Comparison of ENCODE assay signal across 21 cellular contexts in genomic region chr5:119048246-119048645, GRCh38. TPM values are rescaled to one million over a fixed set of nuclear protein-coding genes. Genes with fewer than 3 reads are reported as not detected.
DNase-seq lines count a peak whose midpoint lies in the region; ATAC-seq and TF ChIP-seq lines count a peak whose summit lies in the region.
"Had no signal": no experiment of that assay in that cellular context is flagged by ENCODE, and none has a peak within 500 bp of the region (broad histone marks: within the 10 kb centered on the region; RNA-seq: fewer than 3 reads in every experiment).

No MANE protein-coding gene starts in this region.

- H3K27ac ChIP-seq in OCI-LY7 (ENCODE audit: low read depth, low read length, poor library complexity, severe bottlenecking) (no peak overlapping the region), prostate gland (peak overlapping the region; percentile 59 to 70), thyroid gland (peak overlapping the region; percentile 13 to 65 (median 63))
- H3K27ac ChIP-seq: A549 had no signal

- no peaks in the 10 kb centered on the region for H3K9me2 ChIP-seq in OCI-LY7 (ENCODE audit: insufficient read depth, low read length)

- no TSS peak for BruUV-seq in OCI-LY7 (replicated peaks; lab: Mats Ljungman, UMichigan)

- WGBS in prostate gland, result 72% methylated on average over 2 of the region's 2 CpGs
- 67 to 81% methylated on average over 2 of the region's 2 CpGs for WGBS in thyroid gland, 2 donors

- TF ChIP-seq CTCF in OCI-LY7 (conservative IDR thresholded peaks at IDR 0.05; ENCODE audit: low read length) (no peak), prostate gland (IDR thresholded peaks at IDR 0.05) (no peak), thyroid gland (IDR thresholded peaks at IDR 0.05) (no peak)

- no peak overlapping the region for H3K4me3 ChIP-seq in OCI-LY7 (ENCODE audit: low read depth, low read length, poor library complexity, severe bottlenecking)
- H3K4me3 ChIP-seq in adipocyte (ENCODE audit: low read length), result no peak overlapping the region
- H3K4me3 ChIP-seq in prostate gland, result no peak overlapping the region
- H3K4me3 ChIP-seq in thyroid gland (replicated peaks in 1 of 3), result no peak overlapping the region
- H3K4me3 ChIP-seq: A549, HAP-1 had no signal

- H3K27ac Mint-ChIP-seq in effector memory CD8-positive, alpha-beta T cell, result no peak overlapping the region
- H3K27ac Mint-ChIP-seq in T-helper 2 cell treated with Interferon-gamma antibody and Interleukin-4, amounts not matched to agents 5 μg/mL and 100 μg/mL, for 36 hours, result no peak overlapping the region
- H3K27ac Mint-ChIP-seq: CD4-positive, alpha-beta memory T cell; HFFc6 had no signal

- no peaks in the 10 kb centered on the region for H3K27me3 Mint-ChIP-seq in effector memory CD8-positive, alpha-beta T cell
- H3K27me3 Mint-ChIP-seq in T-helper 2 cell treated with Interferon-gamma antibody and Interleukin-4, amounts not matched to agents 5 μg/mL and 100 μg/mL, for 36 hours (ENCODE audit: low read depth), result peaks cover 7% of the 10 kb centered on the region

- H3K79me2 ChIP-seq in OCI-LY7 (ENCODE audit: insufficient read depth, low read depth, low read length), result no peaks in the 10 kb centered on the region

- H3K36me3 Mint-ChIP-seq in effector memory CD8-positive, alpha-beta T cell (ENCODE audit: insufficient read depth), result no peaks in the 10 kb centered on the region
- H3K36me3 Mint-ChIP-seq in T-helper 2 cell treated with Interferon-gamma antibody and Interleukin-4, amounts not matched to agents 5 μg/mL and 100 μg/mL, for 36 hours (ENCODE audit: low read depth), result no peaks in the 10 kb centered on the region
- H3K36me3 Mint-ChIP-seq: CD4-positive, alpha-beta memory T cell had no signal

- H3K9me3 Mint-ChIP-seq in effector memory CD8-positive, alpha-beta T cell, result no peaks in the 10 kb centered on the region
- H3K9me3 Mint-ChIP-seq in T-helper 2 cell treated with Interferon-gamma antibody and Interleukin-4, amounts not matched to agents 5 μg/mL and 100 μg/mL, for 36 hours, result no peaks in the 10 kb centered on the region
- H3K9me3 Mint-ChIP-seq: CD4-positive, alpha-beta memory T cell; HFFc6 had no signal

- no peak overlapping the region for H3K4me3 Mint-ChIP-seq in effector memory CD8-positive, alpha-beta T cell
- no peak overlapping the region for H3K4me3 Mint-ChIP-seq in T-helper 2 cell treated with Interferon-gamma antibody and Interleukin-4, amounts not matched to agents 5 μg/mL and 100 μg/mL, for 36 hours
- H3K4me3 Mint-ChIP-seq: CD4-positive, alpha-beta memory T cell; HFFc6 had no signal

- H3K9ac ChIP-seq in adipocyte (ENCODE audit: low read length), result no peak overlapping the region

- no peaks in the 10 kb centered on the region for H3K27me3 ChIP-seq in adipocyte (replicated peaks; ENCODE audit: control insufficient read depth, insufficient read depth, low read length)
- H3K27me3 ChIP-seq in prostate gland (replicated peaks; ENCODE audit: insufficient read depth), result no peaks in the 10 kb centered on the region
- H3K27me3 ChIP-seq in thyroid gland, result no peaks in the 10 kb centered on the region

- ATAC-seq in effector memory CD8-positive, alpha-beta T cell (replicated peaks), result no peak
- ATAC-seq: A549 had no signal

- DNase-seq in OCI-LY7 (ENCODE audit: low spot score) (no peak), adipocyte (ENCODE audit: low read depth) (peak; percentile 7), prostate gland (ENCODE audit: low spot score) (peak; percentile 38), thyroid gland (no peak), inferior parietal cortex (ENCODE audit: extremely low spot score) (no peak)
- no peak for DNase-seq in effector memory CD8-positive, alpha-beta T cell
- no peak for DNase-seq in T-helper 2 cell treated with Interferon-gamma antibody and Interleukin-4, amounts not matched to agents 5 μg/mL and 100 μg/mL, for 36 hours (ENCODE audit: low spot score)
- DNase-seq: 8988T; ACHN; AML-193; C1 segment of cervical spinal cord; Calu3; CD4-positive, alpha-beta memory T cell; COR-L47; DMS53; DMS79 treated with DMSO at 0.1 percent for 48 hours; GF-D8; GOT3; HFFc6 had no signal

- CTCF ChIA-PET in OCI-LY7 (lab: Charles Lee; ENCODE audit: unreplicated experiment), result interaction anchor here (0.9 kb wide), 1 partner anchor 9 kb away, joined by 5 read pairs; no protein-coding TSS in a partner anchor

- POLR2A ChIA-PET in OCI-LY7 (lab: Charles Lee), result interaction anchor here (0.6 to 2.4 kb wide), 11 partner anchors 9 to 348 kb away, joined by 3 to 15 read pairs (median 6); partner anchors contain the start of gene DMXL1

- H2AFZ ChIP-seq in OCI-LY7 (ENCODE audit: low read length), result peak overlapping the region; percentile 24; the same call in 1 of the 2 replicates

- no peaks in the 10 kb centered on the region for H3K4me1 ChIP-seq in OCI-LY7 (ENCODE audit: insufficient read depth, low read length, poor library complexity, severe bottlenecking)
- H3K4me1 ChIP-seq in adipocyte (ENCODE audit: control insufficient read depth, insufficient read depth, low read length), result peaks cover 21% of the 10 kb centered on the region
- H3K4me1 ChIP-seq in prostate gland (replicated peaks), result no peaks in the 10 kb centered on the region
- peaks cover 16 to 28% of the 10 kb centered on the region in 2 donors for H3K4me1 ChIP-seq in thyroid gland

- no peaks in the 10 kb centered on the region for H4K20me1 ChIP-seq in OCI-LY7 (ENCODE audit: insufficient read depth, low read length)

- intact Hi-C loops in OCI-LY7 (cut with micrococcal nuclease; ENCODE audit: unreplicated experiment) (no loop called here), prostate gland (cut with DNase I) (no loop called here), thyroid gland (cut with DNase I) (no loop called here)

- TF ChIP-seq POLR2A in prostate gland (IDR thresholded peaks at IDR 0.05), result no peak
- no peak for TF ChIP-seq POLR2A in thyroid gland (IDR thresholded peaks at IDR 0.05)

- no peaks in the 10 kb centered on the region for H3K4me1 Mint-ChIP-seq in effector memory CD8-positive, alpha-beta T cell (ENCODE audit: low read depth in 2 of 2)
- H3K4me1 Mint-ChIP-seq in T-helper 2 cell treated with Interferon-gamma antibody and Interleukin-4, amounts not matched to agents 5 μg/mL and 100 μg/mL, for 36 hours (ENCODE audit: low read depth), result no peaks in the 10 kb centered on the region
- H3K4me1 Mint-ChIP-seq: CD4-positive, alpha-beta memory T cell had no signal

- H3K36me3 ChIP-seq in OCI-LY7 (ENCODE audit: insufficient read depth, low read length), result no peaks in the 10 kb centered on the region
- H3K36me3 ChIP-seq in adipocyte (ENCODE audit: control insufficient read depth, insufficient read depth, low read length, severe bottlenecking), result no peaks in the 10 kb centered on the region
- H3K36me3 ChIP-seq in prostate gland, result no peaks in the 10 kb centered on the region
- H3K36me3 ChIP-seq in thyroid gland, result no peaks in the 10 kb centered on the region
- H3K36me3 ChIP-seq: HAP-1 had no signal

- no peak overlapping the region for H3K4me2 ChIP-seq in OCI-LY7 (ENCODE audit: low read length)
- H3K4me2 ChIP-seq: A549 had no signal

- H3K9me3 ChIP-seq in OCI-LY7 (ENCODE audit: low read length) (no peaks in the 10 kb centered on the region), adipocyte (ENCODE audit: control insufficient read depth, low read length) (no peaks in the 10 kb centered on the region), prostate gland (no peaks in the 10 kb centered on the region), thyroid gland (no peaks in the 10 kb centered on the region)
- H3K9me3 ChIP-seq: A549, HAP-1 had no signal

RNA-seq across cellular contexts. Expression of gene DMXL1, which starts 22.6 kb away (rescaled TPM):
- total RNA-seq in OCI-LY7 (2014; rRNA removed; shearing (Covaris generic)), result 43.0 and 76.6 TPM in 2 replicates
- total RNA-seq in OCI-LY7 (2022) (79.4 and 86.8 TPM in 2 replicates), prostate gland (100 to 1,000 TPM in 1 of 2 donors, 10 to 100 TPM in 1; 89.2 to 180 TPM), thyroid gland (100 to 1,000 TPM in 1 of 4 donors, 10 to 100 TPM in 3; 90.8 to 158 (median 95.4) TPM)

RNA-seq across cellular contexts. Expression of gene DTWD2, which starts 59.9 kb away (rescaled TPM):
- 4.2 and 8.6 TPM in 2 replicates for total RNA-seq in OCI-LY7 (2014; rRNA removed; shearing (Covaris generic))
- total RNA-seq in OCI-LY7 (2022) (3.4 and 6.4 TPM in 2 replicates), prostate gland (10 to 100 TPM; 13.4 to 15.5 TPM), thyroid gland (10 to 100 TPM; 17.6 to 37.8 (median 28.8) TPM)

Comparison
In these comparisons a context has a peak if more than half of its experiments do, and no peak if none do; other contexts are left out.
1. DNase-seq: peak in adipocyte (single experiment) and prostate gland (single experiment); none in OCI-LY7 (single experiment), thyroid gland (0 of 2), effector memory CD8-positive, alpha-beta T cell (0 of 3), inferior parietal cortex (single experiment) and T-helper 2 cell treated with Interferon-gamma antibody and Interleukin-4, amounts not matched to agents 5 μg/mL and 100 μg/mL, for 36 hours (single experiment).